Comparison of ENCODE assay signal across 23 cellular contexts in genomic region chr1:166197141-166197540, GRCh38. TPM values are rescaled to one million over a fixed set of nuclear protein-coding genes. Genes with fewer than 3 reads are reported as not detected.
A peak's percentile ranks its signal among the peaks of the same experiment; 100 is the strongest.
DNase-seq lines count a peak whose midpoint lies in the region; ATAC-seq, FAIRE-seq and TF ChIP-seq lines count a peak whose summit lies in the region.
"Had no signal": no experiment of that assay in that cellular context is flagged by ENCODE, and none has a peak within 500 bp of the region (broad histone marks: within the 10 kb centered on the region; RNA-seq: fewer than 3 reads in every experiment).

No MANE protein-coding gene starts in this region.

- H3K36me3 Mint-ChIP-seq in natural killer cell: no peaks in the 10 kb centered on the region

- H3K9me3 ChIP-seq in cardiac muscle cell (ENCODE audit: low read depth) (no peaks in the 10 kb centered on the region), hepatocyte (ENCODE audit: low read depth) (no peaks in the 10 kb centered on the region)
- H3K9me3 ChIP-seq: BE2C, Peyer's patch, transverse colon had no signal

- intact Hi-C loops in cardiac septum (cut with DNase I): no loop called here
- intact Hi-C loops in natural killer cell (cut with micrococcal nuclease): no loop called here

- H3K4me1 Mint-ChIP-seq in natural killer cell: no peaks in the 10 kb centered on the region
- H3K4me1 Mint-ChIP-seq: nephron had no signal

- H4K20me1 ChIP-seq in hepatocyte (ENCODE audit: insufficient read depth, poor library complexity, severe bottlenecking): no peaks in the 10 kb centered on the region

- no peaks in the 10 kb centered on the region for H3K27me3 ChIP-seq in cardiac muscle cell
- H3K27me3 ChIP-seq in bronchial epithelial cell (ENCODE audit: control insufficient read depth, insufficient read depth, low read length): no peaks in the 10 kb centered on the region
- H3K27me3 ChIP-seq in hepatocyte: no peaks in the 10 kb centered on the region
- H3K27me3 ChIP-seq: BE2C, Peyer's patch, transverse colon had no signal

- H3K4me1 ChIP-seq in cardiac muscle cell (ENCODE audit: low read depth) (peaks cover 14% of the 10 kb centered on the region), hepatocyte (ENCODE audit: insufficient read depth) (no peaks in the 10 kb centered on the region)
- H3K4me1 ChIP-seq: Peyer's patch, transverse colon had no signal

- no peak overlapping the region for H3K27ac Mint-ChIP-seq in natural killer cell
- H3K27ac Mint-ChIP-seq: nephron had no signal

- H3K4me2 ChIP-seq in hepatocyte: no peak overlapping the region

- H3K9me2 ChIP-seq in hepatocyte (replicated peaks; ENCODE audit: insufficient read depth): no peaks in the 10 kb centered on the region

- FAIRE-seq in bronchial epithelial cell (lab: Jason Lieb, UNC): no peak

- TF ChIP-seq CTCF in cardiac muscle cell (IDR thresholded peaks at IDR 0.05; ENCODE audit: low read depth, low read length) (no peak), bronchial epithelial cell (IDR thresholded peaks at IDR 0.05; ENCODE audit: insufficient read depth, low read length, severe bottlenecking) (no peak), hepatocyte (IDR thresholded peaks at IDR 0.05; ENCODE audit: poor library complexity) (no peak), natural killer cell (IDR thresholded peaks at IDR 0.05) (no peak)

- H3K27ac ChIP-seq in cardiac muscle cell: peak overlapping the region; percentile 2
- H3K27ac ChIP-seq in hepatocyte: no peak overlapping the region
- H3K27ac ChIP-seq: coronary artery, Peyer's patch, SK-N-MC, transverse colon had no signal

- H3K9me3 Mint-ChIP-seq in natural killer cell: peaks cover 0 to 5% of the 10 kb centered on the region in 2 donors
- H3K9me3 Mint-ChIP-seq: activated T-cell treated with anti-CD3 and anti-CD28 coated beads, Interleukin-2, amount 50 U/mL, for 4 hours; nephron had no signal

- ATAC-seq in SK-N-SH treated with all-trans-retinoic acid at 6 μM for 48 hours (no peak), natural killer cell (no peak)
- ATAC-seq: activated T-cell treated with anti-CD3 and anti-CD28 coated beads, Interleukin-2, amount 50 U/mL, for 4 hours had no signal

- DNase-seq in cardiac muscle cell (ENCODE audit: low read depth in 1 of 2, low spot score in 1 of 2) (peak in 1 of 2 donors; percentile 5), cardiac septum (ENCODE audit: low spot score) (no peak), bronchial epithelial cell (ENCODE audit: low read depth) (peak; percentile 18), hepatocyte (ENCODE audit: low spot score) (peak; percentile 7), SW480 (ENCODE audit: low spot score) (no peak), iPS-NIHi11 (ENCODE audit: low spot score) (no peak), natural killer cell (no peak)
- DNase-seq: activated CD4-positive, alpha-beta T cell treated with anti-CD3 and anti-CD28 coated beads for 4 hours; activated T-cell treated with anti-CD3 and anti-CD28 coated beads, Interleukin-2, amount 50 U/mL, for 4 hours; BE2C; DND-41; GOT3; Karpas-422; midbrain; NCI-H2171; NCI-H524; Peyer's patch; transverse colon had no signal

- H2AFZ ChIP-seq in hepatocyte: no peak overlapping the region

- H3K36me3 ChIP-seq in cardiac muscle cell: no peaks in the 10 kb centered on the region
- H3K36me3 ChIP-seq in bronchial epithelial cell (ENCODE audit: control insufficient read depth, insufficient read depth, low read length): no peaks in the 10 kb centered on the region
- no peaks in the 10 kb centered on the region for H3K36me3 ChIP-seq in hepatocyte (replicated peaks; ENCODE audit: insufficient read depth, low read depth)
- H3K36me3 ChIP-seq: BE2C, Peyer's patch, transverse colon had no signal

- 96% methylated on average over 1 of the region's 1 CpG for WGBS in hepatocyte (ENCODE audit: low lambda C conversion rate, missing lambda C conversion rate)

- no peak overlapping the region for H3K4me3 ChIP-seq in cardiac muscle cell
- H3K4me3 ChIP-seq in bronchial epithelial cell (ENCODE audit: low read depth, low read length): no peak overlapping the region
- H3K4me3 ChIP-seq in hepatocyte: no peak overlapping the region
- H3K4me3 ChIP-seq: coronary artery, Peyer's patch, SK-N-MC, transverse colon had no signal

- H3K27me3 Mint-ChIP-seq in natural killer cell (ENCODE audit: low read depth in 2 of 2): no peaks in the 10 kb centered on the region

- no peak overlapping the region for H3K4me3 Mint-ChIP-seq in natural killer cell
- H3K4me3 Mint-ChIP-seq: activated T-cell treated with anti-CD3 and anti-CD28 coated beads, Interleukin-2, amount 50 U/mL, for 4 hours; nephron had no signal

- H3K79me2 ChIP-seq in hepatocyte: no peaks in the 10 kb centered on the region

TF ChIP-seq in SK-N-SH treated with all-trans-retinoic acid at 6 μM for 48 hours, 23 proteins besides CTCF, POLR2A, EP300 and RAD21:
- no peak for TF ChIP-seq RARB (CRISPR knock-in tag; IDR thresholded peaks at IDR 0.05)

RNA-seq across cellular contexts. Expression of gene FAM78B, which starts 30.3 kb away (rescaled TPM):
- 0.06 and 0.32 TPM in 2 replicates for total RNA-seq in cardiac muscle cell
- polyA plus RNA-seq in cardiac muscle cell: 0.57 TPM in 1 of 2 replicates, not detected in the other
- 2.7 TPM for total RNA-seq in cardiac septum
- total RNA-seq in bronchial epithelial cell: 0.13 and 0.26 TPM in 2 replicates
- not detected in 2 replicates for total RNA-seq in hepatocyte
- polyA plus RNA-seq in hepatocyte: 0.77 TPM in 1 of 2 replicates, not detected in the other
- total RNA-seq in natural killer cell: not detected
- total RNA-seq: HT-29 had no signal

Comparison
In these comparisons a context has a peak if more than half of its experiments do, and no peak if none do; other contexts are left out.
1. DNase-seq: peak in bronchial epithelial cell (single experiment) and hepatocyte (single experiment); none in cardiac septum (single experiment), SW480 (single experiment), iPS-NIHi11 (single experiment) and natural killer cell (single experiment).